27 cellular contexts compared by ENCODE assay signal in the genomic region with DNA sequence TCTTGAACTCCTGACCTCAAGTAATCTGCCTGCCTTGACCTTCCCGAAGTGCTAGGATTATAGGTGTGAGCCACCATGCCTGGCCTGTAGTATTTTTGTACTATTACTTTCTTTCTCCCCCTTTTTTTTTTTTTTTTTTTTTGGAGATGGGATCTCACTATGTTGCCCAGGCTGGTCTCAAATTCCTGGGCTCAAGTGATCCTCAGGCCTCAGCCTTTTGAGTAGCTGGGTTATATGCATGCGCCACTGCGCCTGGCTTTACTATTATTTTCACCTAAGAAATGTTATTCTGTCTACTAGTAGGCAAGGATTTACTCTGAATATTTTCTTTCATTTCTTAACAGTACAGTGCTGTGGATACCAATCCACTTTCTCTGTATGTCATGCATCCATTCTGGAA. TPM values are rescaled to one million over a fixed set of nuclear protein-coding genes. Genes with fewer than 3 reads are reported as not detected.
"Had no signal": no experiment of that assay in that cellular context is flagged by ENCODE, and none has a peak within 500 bp of the region (broad histone marks: within the 10 kb centered on the region; RNA-seq: fewer than 3 reads in every experiment).

No MANE protein-coding gene starts in this region.

- H3K27ac ChIP-seq: left lung, lower lobe of right lung, pancreas, prostate gland, sigmoid colon, spleen, tibial nerve, uterus had no signal

- H3K4me1 ChIP-seq: left lung, lower lobe of right lung, sigmoid colon, tibial nerve, uterus had no signal

- H3K36me3 ChIP-seq: prostate gland, uterus had no signal

- DNase-seq: kidney; left colon; left lung; lower lobe of right lung; mesenchymal stem cell; naive thymus-derived CD8-positive, alpha-beta T cell; nucleus accumbens; pancreas; posterior cingulate gyrus; retina; right cardiac atrium; sigmoid colon; spleen; stimulated activated CD4-positive, alpha-beta T cell treated with anti-CD3 and anti-CD28 coated beads, Interleukin-4, amount 100 ng/mL, for 24 hours; stimulated activated naive CD4-positive, alpha-beta T cell treated with Interleukin-2 at 50 U/mL for 16 hours; stimulated activated naive CD8-positive, alpha-beta T cell treated with anti-CD3 and anti-CD28 coated beads, Interleukin-15, amount 100 ng/mL, for 72 hours; substantia nigra; uterus had no signal

- FAIRE-seq: kidney, pancreas had no signal

- H3K4me3 Mint-ChIP-seq: naive thymus-derived CD8-positive, alpha-beta T cell; nephron; neural crest cell; stimulated activated effector memory CD8-positive, alpha-beta T cell treated with anti-CD3 and anti-CD28 coated beads, Interleukin-12 subunit alpha, Interleukin-12 subunit beta, amount 100 ng/mL, for 72 hours; stimulated activated naive CD8-positive, alpha-beta T cell treated with anti-CD3 and anti-CD28 coated beads, Interleukin-15, amount 100 ng/mL, for 72 hours; type B pancreatic cell had no signal

- H3K27ac Mint-ChIP-seq: naive thymus-derived CD8-positive, alpha-beta T cell; nephron; type B pancreatic cell had no signal

- H3K27me3 ChIP-seq: left lung, pancreas, sigmoid colon, spleen, tibial nerve, uterus had no signal

- ATAC-seq: left lung; lower lobe of right lung; naive thymus-derived CD8-positive, alpha-beta T cell; right cardiac atrium had no signal

- H3K4me3 ChIP-seq: left lung, lower lobe of right lung, pancreas, prostate gland, sigmoid colon, spleen, tibial nerve, uterus had no signal

- H3K9me3 ChIP-seq: left lung, lower lobe of right lung, pancreas, prostate gland, sigmoid colon, spleen, tibial nerve, uterus had no signal

- H3K27me3 Mint-ChIP-seq: naive thymus-derived CD8-positive, alpha-beta T cell; stimulated activated naive CD8-positive, alpha-beta T cell treated with anti-CD3 and anti-CD28 coated beads, Interleukin-15, amount 100 ng/mL, for 72 hours; type B pancreatic cell had no signal

- H3K9me3 Mint-ChIP-seq: naive thymus-derived CD8-positive, alpha-beta T cell; nephron; neural crest cell; stimulated activated effector memory CD8-positive, alpha-beta T cell treated with anti-CD3 and anti-CD28 coated beads, Interleukin-12 subunit alpha, Interleukin-12 subunit beta, amount 100 ng/mL, for 72 hours; stimulated activated naive CD8-positive, alpha-beta T cell treated with anti-CD3 and anti-CD28 coated beads, Interleukin-15, amount 100 ng/mL, for 72 hours; type B pancreatic cell had no signal

RNA-seq across cellular contexts. Expression of gene DRC1, which starts 37.8 kb away (rescaled TPM):
- total RNA-seq: left colon; naive thymus-derived CD8-positive, alpha-beta T cell; pancreas; right cardiac atrium; ureter had no signal
- polyA plus RNA-seq: liver; mammary epithelial cell; naive thymus-derived CD8-positive, alpha-beta T cell; right cardiac atrium had no signal
